Comparison of ENCODE assay signal across 15 cellular contexts in genomic region chr15:58585668-58586461, GRCh38.
DNase-seq lines count a peak whose midpoint lies in the region; ATAC-seq and TF ChIP-seq lines count a peak whose summit lies in the region.
"Had no signal": no experiment of that assay in that cellular context is flagged by ENCODE, and none has a peak within 500 bp of the region (broad histone marks: within the 10 kb centered on the region; RNA-seq: fewer than 3 reads in every experiment).

No MANE protein-coding gene starts in this region.

- H3K4me3 Mint-ChIP-seq in activated CD4-positive, alpha-beta T cell treated with anti-CD3 and anti-CD28 coated beads, Interleukin-2, amount 10 ng/mL, durations not matched to agents 24 days and 14 days = peak overlapping the region; percentile 55
- H3K4me3 Mint-ChIP-seq: activated CD4-positive, alpha-beta memory T cell treated with anti-CD3 and anti-CD28 coated beads for 36 hours; activated naive CD8-positive, alpha-beta T cell; dendritic cell treated with granulocyte-macrophage colony-stimulating factor and Interleukin-4, amounts not matched to agents 40 ng/mL and 50 ng/mL, for 4 days had no signal

- H3K36me3 Mint-ChIP-seq in activated CD4-positive, alpha-beta T cell treated with anti-CD3 and anti-CD28 coated beads, Interleukin-2, amount 10 ng/mL, durations not matched to agents 24 days and 14 days (ENCODE audit: low read depth) = peaks cover 21% of the 10 kb centered on the region

- no peak overlapping the region for H3K27ac ChIP-seq in tibial artery

- no peaks in the 10 kb centered on the region for H3K4me1 ChIP-seq in tibial artery

- peak overlapping the region; percentile 83 for H3K27ac Mint-ChIP-seq in activated CD4-positive, alpha-beta T cell treated with anti-CD3 and anti-CD28 coated beads, Interleukin-2, amount 10 ng/mL, durations not matched to agents 24 days and 14 days
- H3K27ac Mint-ChIP-seq: activated CD4-positive, alpha-beta memory T cell treated with anti-CD3 and anti-CD28 coated beads for 36 hours; activated naive CD8-positive, alpha-beta T cell had no signal

- peaks cover 0 to 7% (median 0%) of the 10 kb centered on the region in 3 donors for H3K9me3 ChIP-seq in tibial artery

- ATAC-seq in HG02610 (IDR thresholded peaks at IDR 0.05; ENCODE audit: unreplicated experiment) (peak; percentile 44), Right ventricle myocardium inferior (no peak)
- ATAC-seq: HCT116, sciatic nerve had no signal

- DNase-seq in activated CD4-positive, alpha-beta T cell treated with anti-CD3 and anti-CD28 coated beads, Interleukin-2, amount 10 ng/mL, durations not matched to agents 24 days and 14 days = no peak
- DNase-seq in activated CD4-positive, alpha-beta T cell treated with anti-CD3 and anti-CD28 coated beads for 48 hours = no peak
- DNase-seq in NCI-H524 (lab: John Stamatoyannopoulos, UW) (peak; percentile 90 to 98), renal cortical epithelial cell (ENCODE audit: low read depth) (peak; percentile 30), Right ventricle myocardium inferior (ENCODE audit: missing footprints) (no peak), tibial artery (no peak), amygdala (lab: John Stamatoyannopoulos, UW) (no peak)
- DNase-seq: activated CD4-positive, alpha-beta memory T cell treated with anti-CD3 and anti-CD28 coated beads for 36 hours; NK-92 treated with Interleukin-12 subunit alpha and Interleukin-12 subunit beta, amount 100 ng/mL, for 24 hours; SW 1271 had no signal

- H3K9me3 Mint-ChIP-seq in activated CD4-positive, alpha-beta T cell treated with anti-CD3 and anti-CD28 coated beads, Interleukin-2, amount 10 ng/mL, durations not matched to agents 24 days and 14 days = peaks cover 19% of the 10 kb centered on the region
- H3K9me3 Mint-ChIP-seq: dendritic cell treated with granulocyte-macrophage colony-stimulating factor and Interleukin-4, amounts not matched to agents 40 ng/mL and 50 ng/mL, for 4 days had no signal

- H3K27me3 ChIP-seq in tibial artery = peaks cover 0 to 3% of the 10 kb centered on the region in 2 donors

- H3K27me3 Mint-ChIP-seq in activated CD4-positive, alpha-beta T cell treated with anti-CD3 and anti-CD28 coated beads, Interleukin-2, amount 10 ng/mL, durations not matched to agents 24 days and 14 days = no peaks in the 10 kb centered on the region
- H3K27me3 Mint-ChIP-seq: activated naive CD8-positive, alpha-beta T cell; dendritic cell treated with granulocyte-macrophage colony-stimulating factor and Interleukin-4, amounts not matched to agents 40 ng/mL and 50 ng/mL, for 4 days had no signal

- intact Hi-C loops in activated CD4-positive, alpha-beta T cell treated with anti-CD3 and anti-CD28 coated beads, Interleukin-2, amount 10 ng/mL, durations not matched to agents 24 days and 14 days (cut with micrococcal nuclease) = no loop called here
- intact Hi-C loops in Right ventricle myocardium inferior (cut with DNase I) = no loop called here
- intact Hi-C loops in tibial artery (cut with DNase I; ENCODE audit: low total_unique reads) = no loop called here

- TF ChIP-seq CTCF in tibial artery (IDR thresholded peaks at IDR 0.05) = no peak

- no peak overlapping the region for H3K4me3 ChIP-seq in tibial artery

- H3K36me3 ChIP-seq in tibial artery = no peaks in the 10 kb centered on the region

- peaks cover 20% of the 10 kb centered on the region for H3K4me1 Mint-ChIP-seq in activated CD4-positive, alpha-beta T cell treated with anti-CD3 and anti-CD28 coated beads, Interleukin-2, amount 10 ng/mL, durations not matched to agents 24 days and 14 days

Comparison
In these comparisons a context has a peak if more than half of its experiments do, and no peak if none do; other contexts are left out.
1. DNase-seq: peak in NCI-H524 (2 of 2) and renal cortical epithelial cell (single experiment); none in activated CD4-positive, alpha-beta T cell treated with anti-CD3 and anti-CD28 coated beads, Interleukin-2, amount 10 ng/mL, durations not matched to agents 24 days and 14 days (single experiment), activated CD4-positive, alpha-beta T cell treated with anti-CD3 and anti-CD28 coated beads for 48 hours (single experiment), Right ventricle myocardium inferior (single experiment), tibial artery (0 of 2) and amygdala (0 of 56).